Comparison of ENCODE assay signal across 8 cellular contexts in the genomic region with DNA sequence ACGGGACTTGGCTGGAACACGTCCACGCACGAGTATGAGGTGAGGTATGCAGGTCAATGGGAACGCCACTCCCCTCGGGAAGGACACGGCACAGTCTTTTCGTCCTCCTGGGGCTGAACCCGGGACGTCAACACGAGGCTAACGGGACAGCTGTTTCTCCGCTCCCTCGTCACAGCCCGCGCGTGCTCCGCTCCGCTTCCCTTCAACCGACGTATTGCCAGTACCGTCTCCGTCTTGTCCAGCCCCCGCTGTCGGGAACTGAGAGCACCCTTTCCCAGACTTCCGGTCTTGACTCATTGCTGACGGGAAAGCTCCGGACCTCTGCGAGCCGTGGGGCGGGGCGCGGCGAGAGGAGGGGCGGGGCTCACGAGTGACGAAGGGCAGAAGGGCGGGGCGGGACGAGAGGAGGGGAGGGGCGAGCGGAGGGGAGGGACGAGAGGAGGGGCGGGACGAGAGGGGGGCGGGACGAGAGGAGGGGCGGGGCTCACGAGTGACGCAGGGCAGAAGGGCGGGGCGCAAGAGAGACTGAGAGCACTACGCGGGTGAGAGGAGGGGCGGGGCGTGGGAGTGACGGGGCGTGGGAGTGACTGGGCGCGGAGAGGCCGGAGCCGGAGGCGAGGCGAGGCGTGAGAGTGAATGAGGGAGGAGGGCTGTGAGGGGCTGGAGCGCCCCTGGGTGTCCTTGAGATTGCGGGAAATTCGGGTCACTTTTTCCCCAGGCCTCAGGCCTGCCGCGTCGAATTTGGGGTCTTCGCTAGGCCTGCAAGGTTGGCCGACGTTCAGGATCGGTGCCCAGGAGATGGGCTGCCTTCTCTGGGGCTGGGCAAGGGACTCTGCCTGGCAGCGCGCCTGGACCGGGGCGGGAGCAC. TPM values are rescaled to one million over a fixed set of nuclear protein-coding genes. Genes with fewer than 3 reads are reported as not detected.
DNase-seq lines count a peak whose midpoint lies in the region; ATAC-seq and TF ChIP-seq lines count a peak whose summit lies in the region.

No MANE protein-coding gene starts in this region.

- H3K4me3 ChIP-seq in osteoblast (ENCODE audit: insufficient read depth, low read length) (peak overlapping the region; percentile 88), testis (peak overlapping the region; percentile 62 to 77)

- H3K27me3 ChIP-seq in osteoblast (ENCODE audit: insufficient read depth, low read length) (no peaks in the 10 kb centered on the region), testis (no peaks in the 10 kb centered on the region)

- TF ChIP-seq POLR2A in GM10847 (IDR thresholded peaks at IDR 0.05; ENCODE audit: extremely low read depth, insufficient read length) = peak; percentile 43
- peak; percentile 90 for TF ChIP-seq POLR2A in testis (IDR thresholded peaks at IDR 0.05)

- H3K9me3 Mint-ChIP-seq in activated naive CD4-positive, alpha-beta T cell treated with anti-CD3 and anti-CD28 coated beads, Interleukin-2, amount 50 U/mL, for 72 hours = no peaks in the 10 kb centered on the region

- H3K36me3 ChIP-seq in osteoblast (ENCODE audit: insufficient read depth, low read length) (no peaks in the 10 kb centered on the region), testis (ENCODE audit: low read depth, missing control alignments) (no peaks in the 10 kb centered on the region)

- ATAC-seq in HG02642 (IDR thresholded peaks at IDR 0.05; ENCODE audit: poor library complexity, unreplicated experiment) (peak; percentile 81), SK-N-SH treated with all-trans-retinoic acid at 6 μM for 48 hours (peak; percentile 95)
- ATAC-seq in activated naive CD4-positive, alpha-beta T cell treated with anti-CD3 and anti-CD28 coated beads, Interleukin-2, amount 50 U/mL, for 72 hours = peak; percentile 86 to 91

- DNase-seq in NCI-H1105 (lab: John Stamatoyannopoulos, UW) (peak; percentile 96), glomerular visceral epithelial cell (ENCODE audit: extremely low spot score) (peak; percentile 99), osteoblast (ENCODE audit: insufficient read length, low spot score, missing footprints) (peak; percentile 97), testis (peak; percentile 98)
- peak; percentile 89 to 96 for DNase-seq in activated naive CD4-positive, alpha-beta T cell treated with anti-CD3 and anti-CD28 coated beads, Interleukin-2, amount 50 U/mL, for 72 hours (ENCODE audit: low spot score in 2 of 2)

- intact Hi-C loops in testis (cut with DNase I; ENCODE audit: low total_unique reads) = loop anchor here (10.0 kb wide), 1 partner anchor 175 kb away; a partner anchor contains a TSS

- WGBS in testis, 2 donors = 1 to 2% methylated on average over 70 to 78 of the region's 79 CpGs

- peak overlapping the region; percentile 97 for H3K27ac Mint-ChIP-seq in activated naive CD4-positive, alpha-beta T cell treated with anti-CD3 and anti-CD28 coated beads, Interleukin-2, amount 50 U/mL, for 72 hours

- H2AFZ ChIP-seq in osteoblast (ENCODE audit: low read length) = peak overlapping the region; percentile 98

- H3K4me1 ChIP-seq in osteoblast (ENCODE audit: insufficient read depth, low read length) (peaks cover 5% of the 10 kb centered on the region), testis (peaks cover 5% of the 10 kb centered on the region)

- H3K36me3 Mint-ChIP-seq in activated naive CD4-positive, alpha-beta T cell treated with anti-CD3 and anti-CD28 coated beads, Interleukin-2, amount 50 U/mL, for 72 hours = peaks cover 0 to 26% of the 10 kb centered on the region in 2 donors

- no peaks in the 10 kb centered on the region for H4K20me1 ChIP-seq in osteoblast (ENCODE audit: insufficient read depth, low read length)

- H3K9me3 ChIP-seq in osteoblast (ENCODE audit: low read depth, low read length) (no peaks in the 10 kb centered on the region), testis (no peaks in the 10 kb centered on the region)

- H3K79me2 ChIP-seq in osteoblast (ENCODE audit: insufficient read depth, low read length) = no peaks in the 10 kb centered on the region

- H3K4me2 ChIP-seq in osteoblast (ENCODE audit: insufficient read depth, low read length) = peak overlapping the region; percentile 97

- no peak for TF ChIP-seq CTCF in osteoblast (IDR thresholded peaks at IDR 0.05; ENCODE audit: extremely low read depth, low read depth, low read length)
- no peak for TF ChIP-seq CTCF in testis (IDR thresholded peaks at IDR 0.05)

- peak overlapping the region; percentile 97 for H3K27ac ChIP-seq in osteoblast (ENCODE audit: low read depth, low read length)
- H3K27ac ChIP-seq in testis = peak overlapping the region; percentile 93 to 94

TF ChIP-seq in SK-N-SH treated with all-trans-retinoic acid at 6 μM for 48 hours, 23 proteins besides CTCF, POLR2A, EP300 and RAD21 (continues in another document):
- TF ChIP-seq, protein P1, sequence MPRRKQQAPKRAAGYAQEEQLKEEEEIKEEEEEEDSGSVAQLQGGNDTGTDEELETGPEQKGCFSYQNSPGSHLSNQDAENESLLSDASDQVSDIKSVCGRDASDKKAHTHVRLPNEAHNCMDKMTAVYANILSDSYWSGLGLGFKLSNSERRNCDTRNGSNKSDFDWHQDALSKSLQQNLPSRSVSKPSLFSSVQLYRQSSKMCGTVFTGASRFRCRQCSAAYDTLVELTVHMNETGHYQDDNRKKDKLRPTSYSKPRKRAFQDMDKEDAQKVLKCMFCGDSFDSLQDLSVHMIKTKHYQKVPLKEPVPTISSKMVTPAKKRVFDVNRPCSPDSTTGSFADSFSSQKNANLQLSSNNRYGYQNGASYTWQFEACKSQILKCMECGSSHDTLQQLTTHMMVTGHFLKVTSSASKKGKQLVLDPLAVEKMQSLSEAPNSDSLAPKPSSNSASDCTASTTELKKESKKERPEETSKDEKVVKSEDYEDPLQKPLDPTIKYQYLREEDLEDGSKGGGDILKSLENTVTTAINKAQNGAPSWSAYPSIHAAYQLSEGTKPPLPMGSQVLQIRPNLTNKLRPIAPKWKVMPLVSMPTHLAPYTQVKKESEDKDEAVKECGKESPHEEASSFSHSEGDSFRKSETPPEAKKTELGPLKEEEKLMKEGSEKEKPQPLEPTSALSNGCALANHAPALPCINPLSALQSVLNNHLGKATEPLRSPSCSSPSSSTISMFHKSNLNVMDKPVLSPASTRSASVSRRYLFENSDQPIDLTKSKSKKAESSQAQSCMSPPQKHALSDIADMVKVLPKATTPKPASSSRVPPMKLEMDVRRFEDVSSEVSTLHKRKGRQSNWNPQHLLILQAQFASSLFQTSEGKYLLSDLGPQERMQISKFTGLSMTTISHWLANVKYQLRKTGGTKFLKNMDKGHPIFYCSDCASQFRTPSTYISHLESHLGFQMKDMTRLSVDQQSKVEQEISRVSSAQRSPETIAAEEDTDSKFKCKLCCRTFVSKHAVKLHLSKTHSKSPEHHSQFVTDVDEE (CRISPR knock-in tag; IDR thresholded peaks at IDR 0.05) = no peak
- TF ChIP-seq, protein P2, sequence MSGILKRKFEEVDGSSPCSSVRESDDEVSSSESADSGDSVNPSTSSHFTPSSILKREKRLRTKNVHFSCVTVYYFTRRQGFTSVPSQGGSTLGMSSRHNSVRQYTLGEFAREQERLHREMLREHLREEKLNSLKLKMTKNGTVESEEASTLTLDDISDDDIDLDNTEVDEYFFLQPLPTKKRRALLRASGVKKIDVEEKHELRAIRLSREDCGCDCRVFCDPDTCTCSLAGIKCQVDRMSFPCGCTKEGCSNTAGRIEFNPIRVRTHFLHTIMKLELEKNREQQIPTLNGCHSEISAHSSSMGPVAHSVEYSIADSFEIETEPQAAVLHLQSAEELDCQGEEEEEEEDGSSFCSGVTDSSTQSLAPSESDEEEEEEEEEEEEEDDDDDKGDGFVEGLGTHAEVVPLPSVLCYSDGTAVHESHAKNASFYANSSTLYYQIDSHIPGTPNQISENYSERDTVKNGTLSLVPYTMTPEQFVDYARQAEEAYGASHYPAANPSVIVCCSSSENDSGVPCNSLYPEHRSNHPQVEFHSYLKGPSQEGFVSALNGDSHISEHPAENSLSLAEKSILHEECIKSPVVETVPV (CRISPR knock-in tag; IDR thresholded peaks at IDR 0.05) = no peak
- TF ChIP-seq ZC3H10 (CRISPR knock-in tag; IDR thresholded peaks at IDR 0.05) (peak; percentile 97), TOX (CRISPR knock-in tag; IDR thresholded peaks at IDR 0.05; ENCODE audit: borderline replicate concordance) (peak; percentile 92), ESRRG (CRISPR knock-in tag; IDR thresholded peaks at IDR 0.05) (no peak), PPARA (CRISPR knock-in tag; IDR thresholded peaks at IDR 0.05; ENCODE audit: borderline replicate concordance) (no peak), RARB (CRISPR knock-in tag; IDR thresholded peaks at IDR 0.05) (0 out of 2 replicates have a peak, but pooled peaks have one; percentile 50), CSDC2 (CRISPR knock-in tag; IDR thresholded peaks at IDR 0.05) (no peak)
- TF ChIP-seq, protein P3, sequence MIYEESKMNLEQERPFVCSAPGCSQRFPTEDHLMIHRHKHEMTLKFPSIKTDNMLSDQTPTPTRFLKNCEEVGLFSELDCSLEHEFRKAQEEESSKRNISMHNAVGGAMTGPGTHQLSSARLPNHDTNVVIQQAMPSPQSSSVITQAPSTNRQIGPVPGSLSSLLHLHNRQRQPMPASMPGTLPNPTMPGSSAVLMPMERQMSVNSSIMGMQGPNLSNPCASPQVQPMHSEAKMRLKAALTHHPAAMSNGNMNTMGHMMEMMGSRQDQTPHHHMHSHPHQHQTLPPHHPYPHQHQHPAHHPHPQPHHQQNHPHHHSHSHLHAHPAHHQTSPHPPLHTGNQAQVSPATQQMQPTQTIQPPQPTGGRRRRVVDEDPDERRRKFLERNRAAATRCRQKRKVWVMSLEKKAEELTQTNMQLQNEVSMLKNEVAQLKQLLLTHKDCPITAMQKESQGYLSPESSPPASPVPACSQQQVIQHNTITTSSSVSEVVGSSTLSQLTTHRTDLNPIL (CRISPR knock-in tag; IDR thresholded peaks at IDR 0.05; ENCODE audit: low read depth) = no peak
- TF ChIP-seq, protein P4, sequence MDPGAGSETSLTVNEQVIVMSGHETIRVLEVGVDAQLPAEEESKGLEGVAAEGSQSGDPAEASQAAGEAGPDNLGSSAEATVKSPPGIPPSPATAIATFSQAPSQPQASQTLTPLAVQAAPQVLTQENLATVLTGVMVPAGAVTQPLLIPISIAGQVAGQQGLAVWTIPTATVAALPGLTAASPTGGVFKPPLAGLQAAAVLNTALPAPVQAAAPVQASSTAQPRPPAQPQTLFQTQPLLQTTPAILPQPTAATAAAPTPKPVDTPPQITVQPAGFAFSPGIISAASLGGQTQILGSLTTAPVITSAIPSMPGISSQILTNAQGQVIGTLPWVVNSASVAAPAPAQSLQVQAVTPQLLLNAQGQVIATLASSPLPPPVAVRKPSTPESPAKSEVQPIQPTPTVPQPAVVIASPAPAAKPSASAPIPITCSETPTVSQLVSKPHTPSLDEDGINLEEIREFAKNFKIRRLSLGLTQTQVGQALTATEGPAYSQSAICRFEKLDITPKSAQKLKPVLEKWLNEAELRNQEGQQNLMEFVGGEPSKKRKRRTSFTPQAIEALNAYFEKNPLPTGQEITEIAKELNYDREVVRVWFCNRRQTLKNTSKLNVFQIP (CRISPR knock-in tag; IDR thresholded peaks at IDR 0.05; ENCODE audit: borderline replicate concordance, low read depth) = peak; percentile 51; the same call in 1 of the 2 replicates

RNA-seq across cellular contexts. Expression of a gene that starts 22.2 kb away (rescaled TPM):
- total RNA-seq in activated naive CD4-positive, alpha-beta T cell treated with anti-CD3 and anti-CD28 coated beads, Interleukin-2, amount 50 U/mL, for 72 hours = not detected
- total RNA-seq in osteoblast = not detected in 2 replicates
- total RNA-seq in testis = 10 to 100 TPM in 1 of 2 donors, 1 to 10 TPM in 1; 3.8 to 13.9 TPM
- polyA plus RNA-seq in testis (ENCODE audit: insufficient read depth, low read depth, low replicate concordance) = 45.4 TPM

Comparison
In these comparisons a context has a peak if more than half of its experiments do, and no peak if none do; other contexts are left out.
1. Peak in every context shown above with its lines: DNase-seq, ATAC-seq, H3K4me3 ChIP-seq and H3K27ac ChIP-seq.